Comparison of ENCODE assay signal across 10 cellular contexts in genomic region chr5:180825768-180826525, GRCh38. TPM values are rescaled to one million over a fixed set of nuclear protein-coding genes. Genes with fewer than 3 reads are reported as not detected.
DNase-seq lines count a peak whose midpoint lies in the region; ATAC-seq, FAIRE-seq and TF ChIP-seq lines count a peak whose summit lies in the region.
"Had no signal": no experiment of that assay in that cellular context is flagged by ENCODE, and none has a peak within 500 bp of the region (broad histone marks: within the 10 kb centered on the region; RNA-seq: fewer than 3 reads in every experiment).

No MANE protein-coding gene starts in this region.

- H3K27me3 ChIP-seq in K562 (ENCODE audit: control insufficient read depth in 2 of 2, insufficient read depth in 2 of 2, low read length in 2 of 2) (no peaks in the 10 kb centered on the region), liver (ENCODE audit: control insufficient read depth in 4 of 4, insufficient read depth in 4 of 4, low read length in 3 of 4) (no peaks in the 10 kb centered on the region), tibial nerve (no peaks in the 10 kb centered on the region)

- TF ChIP-seq POLR2A in K562 (conservative IDR thresholded peaks at IDR 0.05): no peak
- no peak for TF ChIP-seq POLR2A in tibial nerve (IDR thresholded peaks at IDR 0.05)

- in situ Hi-C loops in K562 (cut with MboI): no loop called here

- H3K27ac ChIP-seq in K562 (ENCODE audit: extremely low read depth, low read depth, low read length): no peak overlapping the region
- H3K27ac ChIP-seq in liver (ENCODE audit: low read depth in 1 of 2, low read length in 2 of 2): no peak overlapping the region
- peak overlapping the region in 2 of 4 donors; percentile 67 to 70 for H3K27ac ChIP-seq in tibial nerve

- H2AFZ ChIP-seq in K562 (ENCODE audit: low read depth, low read length): 0 out of 2 replicates have a peak overlapping the region, but pooled peaks have one; percentile 6

- peaks cover 7% of the 10 kb centered on the region; the same call in 2 of the 3 replicates for H3K36me3 ChIP-seq in K562 (ENCODE audit: control insufficient read depth, insufficient read depth, low read length)
- H3K36me3 ChIP-seq in liver (ENCODE audit: control insufficient read depth in 4 of 4, insufficient read depth in 3 of 4, low read depth in 1 of 4, low read length in 3 of 4): no peaks in the 10 kb centered on the region
- peaks cover 0 to 21% (median 0%) of the 10 kb centered on the region in 3 donors for H3K36me3 ChIP-seq in tibial nerve

- H3K27ac Mint-ChIP-seq in activated CD4-positive, alpha-beta memory T cell treated with anti-CD3 and anti-CD28 coated beads for 36 hours: peak overlapping the region; percentile 64
- H3K27ac Mint-ChIP-seq in activated CD4-positive, alpha-beta memory T cell treated with anti-CD3 and anti-CD28 coated beads, Interleukin-2, amount 10 ng/mL, durations not matched to agents 7 days and 5 days: no peak overlapping the region

- no peaks in the 10 kb centered on the region for H3K27me3 Mint-ChIP-seq in activated CD4-positive, alpha-beta memory T cell treated with anti-CD3 and anti-CD28 coated beads for 36 hours
- H3K27me3 Mint-ChIP-seq in activated CD4-positive, alpha-beta memory T cell treated with anti-CD3 and anti-CD28 coated beads, Interleukin-2, amount 10 ng/mL, durations not matched to agents 7 days and 5 days: no peaks in the 10 kb centered on the region

- H3K4me1 ChIP-seq in K562 (replicated peaks in 1 of 2; ENCODE audit: control insufficient read depth in 2 of 2, insufficient read depth in 2 of 2, low read length in 2 of 2): peaks cover 7 to 11% of the 10 kb centered on the region in 2 experiments; a peak in 4 of 5 replicates
- peaks cover 1 to 16% (median 8%) of the 10 kb centered on the region in 4 donors for H3K4me1 ChIP-seq in liver (ENCODE audit: control insufficient read depth in 4 of 4, insufficient read depth in 4 of 4, low read length in 3 of 4)
- peaks cover 0 to 50% (median 29%) of the 10 kb centered on the region in 4 donors for H3K4me1 ChIP-seq in tibial nerve

- H3K4me3 ChIP-seq in K562 (no peak overlapping the region), liver (ENCODE audit: low read depth in 1 of 3, low read length in 3 of 3) (no peak overlapping the region), tibial nerve (no peak overlapping the region)

- ATAC-seq in K562 (0 out of 3 replicates have a peak, but pooled peaks have one; percentile 13), GM18517 (IDR thresholded peaks at IDR 0.05; ENCODE audit: unreplicated experiment) (no peak), GM19395 (IDR thresholded peaks at IDR 0.05; ENCODE audit: unreplicated experiment) (no peak)

- peaks cover 34% of the 10 kb centered on the region for H3K4me1 Mint-ChIP-seq in activated CD4-positive, alpha-beta memory T cell treated with anti-CD3 and anti-CD28 coated beads for 36 hours (ENCODE audit: low read depth)
- H3K4me1 Mint-ChIP-seq in activated CD4-positive, alpha-beta memory T cell treated with anti-CD3 and anti-CD28 coated beads, Interleukin-2, amount 10 ng/mL, durations not matched to agents 7 days and 5 days: peaks cover 31% of the 10 kb centered on the region

- CTCF ChIA-PET in activated CD4-positive, alpha-beta memory T cell treated with anti-CD3 and anti-CD28 coated beads for 36 hours (lab: Charles Lee): interaction anchor here (0.7 to 1.9 kb wide), 5 partner anchors 8 to 43 kb away, joined by 3 to 5 read pairs (median 4); no protein-coding TSS in a partner anchor
- CTCF ChIA-PET in activated CD4-positive, alpha-beta memory T cell treated with anti-CD3 and anti-CD28 coated beads, Interleukin-2, amount 10 ng/mL, durations not matched to agents 7 days and 5 days (lab: Charles Lee): interaction anchor here (0.9 to 1.3 kb wide), 2 partner anchors 14 to 42 kb away, joined by 4 read pairs; no protein-coding TSS in a partner anchor
- CTCF ChIA-PET in K562 (lab: Yijun Ruan, JAX; ENCODE audit: low intra/inter-chr PET ratio): no interaction called here

- H3K9me3 ChIP-seq in K562 (replicated peaks; ENCODE audit: control insufficient read depth, insufficient read depth, low read depth, low read length) (peaks cover 7% of the 10 kb centered on the region), liver (ENCODE audit: control insufficient read depth in 4 of 4, low read length in 3 of 4) (peaks cover 0 to 3% (median 0%) of the 10 kb centered on the region in 4 donors), tibial nerve (peaks cover 0 to 14% (median 0%) of the 10 kb centered on the region in 4 donors)

- no peak for TF ChIP-seq EP300 in K562 (IDR thresholded peaks at IDR 0.05; ENCODE audit: low read length)
- TF ChIP-seq EP300 in tibial nerve (IDR thresholded peaks at IDR 0.05): peak; percentile 47 to 80

- BruUV-seq in K562 (replicated peaks; lab: Mats Ljungman, UMichigan): no TSS peak

- no peak overlapping the region for H3K4me2 ChIP-seq in K562 (ENCODE audit: insufficient read depth, low read length)

- peaks cover 7% of the 10 kb centered on the region for H3K9me3 Mint-ChIP-seq in activated CD4-positive, alpha-beta memory T cell treated with anti-CD3 and anti-CD28 coated beads for 36 hours
- H3K9me3 Mint-ChIP-seq in activated CD4-positive, alpha-beta memory T cell treated with anti-CD3 and anti-CD28 coated beads, Interleukin-2, amount 10 ng/mL, durations not matched to agents 7 days and 5 days: no peaks in the 10 kb centered on the region

- no peaks in the 10 kb centered on the region for H4K20me1 ChIP-seq in K562 (replicated peaks; ENCODE audit: control insufficient read depth, insufficient read depth, low read length)

- 63% methylated on average over 3 of the region's 3 CpGs for WGBS in K562 (ENCODE audit: insufficient coverage, low coverage, missing lambda C conversion rate)
- WGBS in liver: 95% methylated on average over 3 of the region's 3 CpGs
- 83 to 86% methylated on average over 3 of the region's 3 CpGs for WGBS in tibial nerve, 2 donors

- TF ChIP-seq CTCF in K562 (IDR thresholded peaks at IDR 0.05 in 2 of 3, conservative IDR thresholded peaks at IDR 0.05 in 1 of 3; ENCODE audit: insufficient read depth in 2 of 3, low read depth in 1 of 3, low read length in 3 of 3): no peak
- no peak for TF ChIP-seq CTCF in liver (IDR thresholded peaks at IDR 0.05; ENCODE audit: low read depth, low read length, missing input control)
- TF ChIP-seq CTCF in tibial nerve (IDR thresholded peaks at IDR 0.05): no peak

- peaks cover 20% of the 10 kb centered on the region for H3K36me3 Mint-ChIP-seq in activated CD4-positive, alpha-beta memory T cell treated with anti-CD3 and anti-CD28 coated beads for 36 hours
- H3K36me3 Mint-ChIP-seq in activated CD4-positive, alpha-beta memory T cell treated with anti-CD3 and anti-CD28 coated beads, Interleukin-2, amount 10 ng/mL, durations not matched to agents 7 days and 5 days (ENCODE audit: low read depth): peaks cover 22% of the 10 kb centered on the region

- H3K9me1 ChIP-seq in K562 (ENCODE audit: control insufficient read depth, insufficient read depth, low read length): no peaks in the 10 kb centered on the region

- TF ChIP-seq RAD21 in K562 (CRISPR knock-in tag; conservative IDR thresholded peaks at IDR 0.05 in 1 of 2, IDR thresholded peaks at IDR 0.05 in 1 of 2) (no peak), liver (IDR thresholded peaks at IDR 0.05) (no peak)

- no peak overlapping the region for H3K4me3 Mint-ChIP-seq in activated CD4-positive, alpha-beta memory T cell treated with anti-CD3 and anti-CD28 coated beads for 36 hours
- no peak overlapping the region for H3K4me3 Mint-ChIP-seq in activated CD4-positive, alpha-beta memory T cell treated with anti-CD3 and anti-CD28 coated beads, Interleukin-2, amount 10 ng/mL, durations not matched to agents 7 days and 5 days

- intact Hi-C loops in activated CD4-positive, alpha-beta memory T cell treated with anti-CD3 and anti-CD28 coated beads for 36 hours (cut with micrococcal nuclease): loop anchor here (1.0 kb wide), 1 partner anchor 12 kb away; no protein-coding TSS in a partner anchor
- intact Hi-C loops in K562 (cut with micrococcal nuclease): no loop called here

- DNase-seq in activated CD4-positive, alpha-beta memory T cell treated with anti-CD3 and anti-CD28 coated beads for 36 hours: peak; percentile 79
- no peak for DNase-seq in activated CD4-positive, alpha-beta memory T cell treated with anti-CD3 and anti-CD28 coated beads, Interleukin-2, amount 10 ng/mL, durations not matched to agents 7 days and 5 days
- DNase-seq in K562 (ENCODE audit: extremely low read depth in 1 of 4, low spot score in 3 of 4) (no peak), tibial nerve (ENCODE audit: low spot score in 2 of 2) (peak; percentile 44 to 71), DMS79 treated with DMSO at 0.1 percent for 48 hours (lab: John Stamatoyannopoulos, UW) (no peak)
- DNase-seq: activated CD4-positive, CD25-positive, alpha-beta regulatory T cell had no signal

- H3K9ac ChIP-seq in K562 (ENCODE audit: insufficient read depth in 1 of 2, low read depth in 2 of 2, low read length in 2 of 2): no peak overlapping the region
- H3K9ac ChIP-seq in liver (ENCODE audit: low read depth in 1 of 2, low read length in 2 of 2): no peak overlapping the region

- no peak for FAIRE-seq in K562 (lab: Jason Lieb, UNC)
- FAIRE-seq: islet of Langerhans had no signal

- POLR2A ChIA-PET in activated CD4-positive, alpha-beta memory T cell treated with anti-CD3 and anti-CD28 coated beads for 36 hours (lab: Charles Lee): interaction anchor here (1.5 to 2.4 kb wide), 4 partner anchors 10 to 26 kb away, joined by 4 to 11 read pairs (median 6); partner anchors contain the start of gene MGAT1
- POLR2A ChIA-PET in activated CD4-positive, alpha-beta memory T cell treated with anti-CD3 and anti-CD28 coated beads, Interleukin-2, amount 10 ng/mL, durations not matched to agents 7 days and 5 days (lab: Charles Lee): interaction anchor here (1.0 to 3.5 kb wide), 3 partner anchors 15 to 23 kb away, joined by 4 to 16 read pairs (median 16); partner anchors contain the start of gene MGAT1
- POLR2A ChIA-PET in K562 (lab: Yijun Ruan, JAX): interaction anchor here (0.6 to 0.8 kb wide), 3 partner anchors 12 to 260 kb away, joined by 3 to 4 read pairs (median 3); no protein-coding TSS in a partner anchor

- H3K79me2 ChIP-seq in K562 (ENCODE audit: control insufficient read depth, insufficient read depth, low read length): peaks cover 13% of the 10 kb centered on the region

RNA-seq across cellular contexts. Expression of gene MGAT1, which starts 23.3 kb away (rescaled TPM):
- 100 to 1,000 TPM; 101 to 106 TPM for total RNA-seq in activated CD4-positive, alpha-beta memory T cell treated with anti-CD3 and anti-CD28 coated beads for 36 hours
- 100 to 1,000 TPM; 184 to 185 TPM for total RNA-seq in activated CD4-positive, alpha-beta memory T cell treated with anti-CD3 and anti-CD28 coated beads, Interleukin-2, amount 10 ng/mL, durations not matched to agents 7 days and 5 days
- 73.7 and 86.6 TPM in 2 replicates for total RNA-seq in K562 (2011; cell fraction: chromatin; rRNA removed; ENCODE audit: low replicate concordance)
- 95.9 and 106 TPM in 2 replicates for total RNA-seq in K562 (2011; cell fraction: nucleolus; rRNA removed)
- 91.3 and 109 TPM in 2 replicates for total RNA-seq in K562 (2011; cell fraction: nucleoplasm; rRNA removed)
- total RNA-seq in K562 (2014; rRNA removed): 56.1 and 59.2 TPM in 2 replicates
- total RNA-seq in K562 (2014; rRNA removed; fragmentation: Illumina TruSeq; extraction: Trizol): 34.4 and 37.9 TPM in 2 replicates
- total RNA-seq in K562 (2015; rRNA removed; fragmentation: Illumina TruSeq; extraction: Trizol): 49.0 and 50.9 TPM in 2 replicates
- total RNA-seq in K562 (2021): 71.7 and 82.7 TPM in 2 replicates
- polyA plus RNA-seq in K562 (2011; rRNA removed): 42.9 and 52.4 TPM in 2 replicates
- polyA plus RNA-seq in K562 (2011; cell fraction: cytosol; rRNA removed): 63.9 and 119 TPM in 2 replicates
- polyA plus RNA-seq in K562 (2011; cell fraction: nucleus; rRNA removed): 59.1 and 67.4 TPM in 2 replicates
- polyA plus RNA-seq in K562 (2012): 75.0 and 92.9 TPM in 2 replicates
- polyA plus RNA-seq in K562 (2014; fragmentation: Illumina TruSeq; extraction: Trizol): 44.5 and 50.6 TPM in 2 replicates
- polyA plus RNA-seq in K562 (2014; fragmentation: Nextera tagmentation; extraction: Ambion mirVana): 1 to 10 TPM; 3.9 to 5.1 TPM
- 64.2 and 72.6 TPM in 2 replicates for polyA plus RNA-seq in K562 (2014; rRNA removed)
- 36.0 and 42.1 TPM in 2 replicates for polyA minus RNA-seq in K562 (2011; rRNA and poly(A)+ RNA removed)
- polyA minus RNA-seq in K562 (2011; cell fraction: cytosol; rRNA and poly(A)+ RNA removed): 40.6 and 47.7 TPM in 2 replicates
- 18.3 and 30.5 TPM in 2 replicates for polyA minus RNA-seq in K562 (2011; cell fraction: nucleus; rRNA and poly(A)+ RNA removed)
- 100 to 1,000 TPM in 1 of 2 donors, 10 to 100 TPM in 1; 73.6 to 122 TPM for total RNA-seq in liver
- 100 to 1,000 TPM in 1 of 2 donors, 10 to 100 TPM in 1; 73.0 to 125 TPM for polyA plus RNA-seq in liver
- total RNA-seq in tibial nerve: 100 to 1,000 TPM; 161 to 216 (median 195) TPM

RNA-seq across cellular contexts. Expression of gene ZFP62, which starts 35.1 kb away (rescaled TPM):
- 10 to 100 TPM; 17.9 to 20.5 TPM for total RNA-seq in activated CD4-positive, alpha-beta memory T cell treated with anti-CD3 and anti-CD28 coated beads for 36 hours
- total RNA-seq in activated CD4-positive, alpha-beta memory T cell treated with anti-CD3 and anti-CD28 coated beads, Interleukin-2, amount 10 ng/mL, durations not matched to agents 7 days and 5 days: 10 to 100 TPM; 19.4 to 20.0 TPM
- total RNA-seq in K562 (2011; cell fraction: chromatin; rRNA removed; ENCODE audit: low replicate concordance): 20.6 and 74.4 TPM in 2 replicates
- total RNA-seq in K562 (2011; cell fraction: nucleolus; rRNA removed): 10.7 and 15.1 TPM in 2 replicates
- total RNA-seq in K562 (2011; cell fraction: nucleoplasm; rRNA removed): 20.2 and 22.8 TPM in 2 replicates
- 18.9 and 22.2 TPM in 2 replicates for total RNA-seq in K562 (2014; rRNA removed)
- total RNA-seq in K562 (2014; rRNA removed; fragmentation: Illumina TruSeq; extraction: Trizol): 32.8 and 33.9 TPM in 2 replicates
- 25.8 and 28.8 TPM in 2 replicates for total RNA-seq in K562 (2015; rRNA removed; fragmentation: Illumina TruSeq; extraction: Trizol)
- total RNA-seq in K562 (2021): 22.9 and 24.0 TPM in 2 replicates
- 37.5 and 38.6 TPM in 2 replicates for polyA plus RNA-seq in K562 (2011; rRNA removed)
- 4.0 and 9.8 TPM in 2 replicates for polyA plus RNA-seq in K562 (2011; cell fraction: cytosol; rRNA removed)
- 41.6 and 58.9 TPM in 2 replicates for polyA plus RNA-seq in K562 (2011; cell fraction: nucleus; rRNA removed)
- polyA plus RNA-seq in K562 (2012): 22.2 and 23.9 TPM in 2 replicates
- 21.6 and 25.0 TPM in 2 replicates for polyA plus RNA-seq in K562 (2014; fragmentation: Illumina TruSeq; extraction: Trizol)
- polyA plus RNA-seq in K562 (2014; fragmentation: Nextera tagmentation; extraction: Ambion mirVana): 10 to 100 TPM; 12.2 to 18.1 TPM
- 19.2 and 32.9 TPM in 2 replicates for polyA plus RNA-seq in K562 (2014; rRNA removed)
- 45.8 and 63.5 TPM in 2 replicates for polyA minus RNA-seq in K562 (2011; rRNA and poly(A)+ RNA removed)
- polyA minus RNA-seq in K562 (2011; cell fraction: cytosol; rRNA and poly(A)+ RNA removed): 13.9 and 14.1 TPM in 2 replicates
- 17.5 and 36.4 TPM in 2 replicates for polyA minus RNA-seq in K562 (2011; cell fraction: nucleus; rRNA and poly(A)+ RNA removed)
- total RNA-seq in liver: 1 to 10 TPM; 7.9 to 8.8 TPM
- 1 to 10 TPM; 3.4 to 3.5 TPM for polyA plus RNA-seq in liver
- total RNA-seq in tibial nerve: 10 to 100 TPM; 17.0 to 35.1 (median 25.3) TPM

Comparison
In these comparisons a context has a peak if more than half of its experiments do, and no peak if none do; other contexts are left out.
1. DNase-seq: peak in activated CD4-positive, alpha-beta memory T cell treated with anti-CD3 and anti-CD28 coated beads for 36 hours (single experiment) and tibial nerve (2 of 2); none in activated CD4-positive, alpha-beta memory T cell treated with anti-CD3 and anti-CD28 coated beads, Interleukin-2, amount 10 ng/mL, durations not matched to agents 7 days and 5 days (single experiment), K562 (0 of 4) and DMS79 treated with DMSO at 0.1 percent for 48 hours (single experiment).